In genomic region chr17:5922476-5922875, GRCh38 we compare ENCODE assay signal across 13 cellular contexts.
"Had no signal": no experiment of that assay in that cellular context is flagged by ENCODE, and none has a peak within 500 bp of the region (broad histone marks: within the 10 kb centered on the region; RNA-seq: fewer than 3 reads in every experiment).

No MANE protein-coding gene starts in this region.

- ATAC-seq: effector memory CD8-positive, alpha-beta T cell; stimulated activated naive B cell treated with anti-CD40 and anti-IgM and Interleukin-4, amounts not matched to agents 10 μg/mL and 1 μg/mL and 100 μg/mL, for 72 hours had no signal

- H3K4me3 Mint-ChIP-seq: activated T-helper 1 cell treated with anti-CD3 and anti-CD28 coated beads, Interleukin-12 subunit alpha, Interleukin-12 subunit beta, Interleukin-2, Interleukin-4 antibody, amounts not matched to agents 30 ng/mL and 10 ng/mL and 1 ng/mL, durations not matched to agents 14 hours and 24 hours and 36 hours; dendritic cell treated with granulocyte-macrophage colony-stimulating factor and Interleukin-4, amounts not matched to agents 40 ng/mL and 50 ng/mL, for 4 days; effector memory CD8-positive, alpha-beta T cell; stimulated activated naive B cell treated with anti-CD40 and anti-IgM and Interleukin-4, amounts not matched to agents 10 μg/mL and 1 μg/mL and 100 μg/mL, for 72 hours had no signal

- H3K4me1 ChIP-seq: tibial nerve, uterus had no signal

- H3K36me3 ChIP-seq: brain microvascular endothelial cell, ovary, tibial nerve, uterus had no signal

- H3K9me3 ChIP-seq: ovary, uterus had no signal

- H3K27ac Mint-ChIP-seq: activated T-helper 1 cell treated with anti-CD3 and anti-CD28 coated beads, Interleukin-12 subunit alpha, Interleukin-12 subunit beta, Interleukin-2, Interleukin-4 antibody, amounts not matched to agents 30 ng/mL and 10 ng/mL and 1 ng/mL, durations not matched to agents 14 hours and 24 hours and 36 hours; dendritic cell treated with granulocyte-macrophage colony-stimulating factor and Interleukin-4, amounts not matched to agents 40 ng/mL and 50 ng/mL, for 4 days; effector memory CD8-positive, alpha-beta T cell; stimulated activated naive B cell treated with anti-CD40 and anti-IgM and Interleukin-4, amounts not matched to agents 10 μg/mL and 1 μg/mL and 100 μg/mL, for 72 hours had no signal

- H3K36me3 Mint-ChIP-seq: stimulated activated naive B cell treated with anti-CD40 and anti-IgM and Interleukin-4, amounts not matched to agents 10 μg/mL and 1 μg/mL and 100 μg/mL, for 72 hours had no signal

- H3K27me3 ChIP-seq: brain microvascular endothelial cell, ovary, tibial nerve, uterus had no signal

- H3K9me3 Mint-ChIP-seq: activated T-helper 1 cell treated with anti-CD3 and anti-CD28 coated beads, Interleukin-12 subunit alpha, Interleukin-12 subunit beta, Interleukin-2, Interleukin-4 antibody, amounts not matched to agents 30 ng/mL and 10 ng/mL and 1 ng/mL, durations not matched to agents 14 hours and 24 hours and 36 hours; dendritic cell treated with granulocyte-macrophage colony-stimulating factor and Interleukin-4, amounts not matched to agents 40 ng/mL and 50 ng/mL, for 4 days; effector memory CD8-positive, alpha-beta T cell; stimulated activated naive B cell treated with anti-CD40 and anti-IgM and Interleukin-4, amounts not matched to agents 10 μg/mL and 1 μg/mL and 100 μg/mL, for 72 hours had no signal

- DNase-seq: activated CD4-positive, alpha-beta T cell treated with anti-CD3 and anti-CD28 coated beads, Interleukin-2, amount 50 U/mL, for 1 hour; activated CD4-positive, CD25-positive, alpha-beta regulatory T cell; brain microvascular endothelial cell; effector memory CD8-positive, alpha-beta T cell; foreskin melanocyte; ovary; stimulated activated CD4-positive, alpha-beta T cell treated with anti-CD3 and anti-CD28 coated beads, Interleukin-4, amount 100 ng/mL, for 1 hour; stimulated activated naive B cell treated with anti-CD40 and anti-IgM and Interleukin-4, amounts not matched to agents 10 μg/mL and 1 μg/mL and 100 μg/mL, for 72 hours; substantia nigra; uterus had no signal

- H3K27ac ChIP-seq: brain microvascular endothelial cell, ovary, tibial nerve, uterus had no signal

- H3K4me1 Mint-ChIP-seq: stimulated activated naive B cell treated with anti-CD40 and anti-IgM and Interleukin-4, amounts not matched to agents 10 μg/mL and 1 μg/mL and 100 μg/mL, for 72 hours had no signal

- H3K4me3 ChIP-seq: ovary, tibial nerve, uterus had no signal
